ENCODE assay signal across 19 cellular contexts in the genomic region with DNA sequence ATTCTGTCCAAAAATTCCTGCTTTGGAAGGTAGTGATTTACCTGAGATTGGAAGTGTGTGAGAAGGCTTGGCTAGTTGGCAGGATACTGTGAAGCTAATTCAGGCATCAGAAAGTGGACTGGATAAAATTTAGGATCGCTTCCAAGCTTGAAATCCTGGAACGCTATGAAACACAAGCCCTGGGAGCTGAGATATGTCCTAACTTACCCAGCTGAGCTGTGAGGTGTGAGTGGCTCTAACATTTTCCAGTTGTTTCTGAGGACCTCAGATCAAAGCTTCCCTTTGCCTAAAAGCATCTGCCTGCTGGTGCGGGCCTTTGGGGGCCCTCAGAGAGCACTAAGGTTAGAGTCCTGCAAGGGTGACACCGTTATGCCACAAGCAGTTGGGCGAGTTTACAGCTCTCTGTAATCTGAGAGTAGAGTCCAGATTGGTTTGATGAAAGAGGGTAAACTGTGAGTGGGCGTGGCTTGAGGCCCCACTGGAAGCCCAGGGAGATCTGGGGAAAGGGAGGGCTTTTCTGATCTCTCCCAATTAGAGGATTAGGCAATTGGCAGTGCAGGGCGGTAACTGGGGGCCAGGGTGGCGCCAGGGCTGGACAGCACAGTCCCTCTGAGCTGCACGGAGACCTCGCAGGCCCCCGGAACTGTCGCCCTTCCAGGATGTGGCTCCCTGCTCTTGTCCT.
DNase-seq lines count a peak whose midpoint lies in the region; ATAC-seq and TF ChIP-seq lines count a peak whose summit lies in the region.
"Had no signal": no experiment of that assay in that cellular context is flagged by ENCODE, and none has a peak within 500 bp of the region (broad histone marks: within the 10 kb centered on the region; RNA-seq: fewer than 3 reads in every experiment).

No MANE protein-coding gene starts in this region.

- no peaks in the 10 kb centered on the region for H3K4me1 Mint-ChIP-seq in chondrocyte (ENCODE audit: low read depth)
- no peaks in the 10 kb centered on the region for H3K4me1 Mint-ChIP-seq in activated T-helper 1 cell treated with anti-CD3 and anti-CD28 coated beads, Interleukin-12 subunit alpha, Interleukin-12 subunit beta, Interleukin-2, Interleukin-4 antibody, amounts not matched to agents 30 ng/mL and 10 ng/mL and 1 ng/mL, durations not matched to agents 14 hours and 24 hours and 36 hours (ENCODE audit: low read depth)
- H3K4me1 Mint-ChIP-seq: activated CD4-positive, alpha-beta T cell treated with anti-CD3 and anti-CD28 coated beads, Interleukin-2, amount 10 ng/mL, durations not matched to agents 7 days and 5 days had no signal

- intact Hi-C loops in psoas muscle (cut with DNase I) = no loop called here
- intact Hi-C loops in activated T-helper 1 cell treated with anti-CD3 and anti-CD28 coated beads, Interleukin-12 subunit alpha, Interleukin-12 subunit beta, Interleukin-2, Interleukin-4 antibody, amounts not matched to agents 30 ng/mL and 10 ng/mL and 1 ng/mL, durations not matched to agents 14 hours and 24 hours and 36 hours (cut with micrococcal nuclease) = no loop called here

- H3K27me3 Mint-ChIP-seq in chondrocyte (ENCODE audit: low read depth) = peaks cover 10% of the 10 kb centered on the region
- H3K27me3 Mint-ChIP-seq in activated T-helper 1 cell treated with anti-CD3 and anti-CD28 coated beads, Interleukin-12 subunit alpha, Interleukin-12 subunit beta, Interleukin-2, Interleukin-4 antibody, amounts not matched to agents 30 ng/mL and 10 ng/mL and 1 ng/mL, durations not matched to agents 14 hours and 24 hours and 36 hours (ENCODE audit: insufficient read depth) = peaks cover 2% of the 10 kb centered on the region

- H3K9me3 Mint-ChIP-seq in chondrocyte (ENCODE audit: low read depth) = no peaks in the 10 kb centered on the region
- H3K9me3 Mint-ChIP-seq in activated T-helper 1 cell treated with anti-CD3 and anti-CD28 coated beads, Interleukin-12 subunit alpha, Interleukin-12 subunit beta, Interleukin-2, Interleukin-4 antibody, amounts not matched to agents 30 ng/mL and 10 ng/mL and 1 ng/mL, durations not matched to agents 14 hours and 24 hours and 36 hours = no peaks in the 10 kb centered on the region

- peak overlapping the region; percentile 18; the same call in 1 of the 2 replicates for H3K9ac ChIP-seq in ES-I3 (ENCODE audit: low read depth, low read length)
- H3K9ac ChIP-seq: parathyroid adenoma had no signal

- no peaks in the 10 kb centered on the region for H3K36me3 ChIP-seq in ES-I3 (ENCODE audit: insufficient read depth, low read length)
- H3K36me3 ChIP-seq in psoas muscle (ENCODE audit: insufficient read depth in 1 of 2, low read depth in 1 of 2) = no peaks in the 10 kb centered on the region
- H3K36me3 ChIP-seq: BE2C had no signal

- H3K4me3 ChIP-seq in psoas muscle = peak overlapping the region; percentile 61

- H3K9me3 ChIP-seq in ES-I3 (ENCODE audit: control insufficient read depth, insufficient read depth, low read length) (no peaks in the 10 kb centered on the region), psoas muscle (no peaks in the 10 kb centered on the region)
- H3K9me3 ChIP-seq: BE2C had no signal

- WGBS in psoas muscle, 3 donors = 9 to 13% (median 11%) methylated on average over 12 of the region's 12 CpGs

- no peaks in the 10 kb centered on the region for H3K36me3 Mint-ChIP-seq in chondrocyte (ENCODE audit: low read depth)
- no peaks in the 10 kb centered on the region for H3K36me3 Mint-ChIP-seq in activated T-helper 1 cell treated with anti-CD3 and anti-CD28 coated beads, Interleukin-12 subunit alpha, Interleukin-12 subunit beta, Interleukin-2, Interleukin-4 antibody, amounts not matched to agents 30 ng/mL and 10 ng/mL and 1 ng/mL, durations not matched to agents 14 hours and 24 hours and 36 hours (ENCODE audit: low read depth)
- H3K36me3 Mint-ChIP-seq: IgD-negative memory B cell had no signal

- no peaks in the 10 kb centered on the region for H3K4me1 ChIP-seq in ES-I3 (ENCODE audit: insufficient read depth, low read length)
- H3K4me1 ChIP-seq in psoas muscle = no peaks in the 10 kb centered on the region
- H3K4me1 ChIP-seq: BE2C, parathyroid adenoma had no signal

- TF ChIP-seq CTCF in chondrocyte (IDR thresholded peaks at IDR 0.05) (no peak), psoas muscle (IDR thresholded peaks at IDR 0.05) (no peak)

- H3K27ac Mint-ChIP-seq in chondrocyte (ENCODE audit: unreplicated experiment) = no peak overlapping the region
- no peak overlapping the region for H3K27ac Mint-ChIP-seq in activated T-helper 1 cell treated with anti-CD3 and anti-CD28 coated beads, Interleukin-12 subunit alpha, Interleukin-12 subunit beta, Interleukin-2, Interleukin-4 antibody, amounts not matched to agents 30 ng/mL and 10 ng/mL and 1 ng/mL, durations not matched to agents 14 hours and 24 hours and 36 hours
- H3K27ac Mint-ChIP-seq: activated CD4-positive, alpha-beta T cell treated with anti-CD3 and anti-CD28 coated beads, Interleukin-2, amount 10 ng/mL, durations not matched to agents 7 days and 5 days; IgD-negative memory B cell; memory B cell; T-helper 1 cell treated with Interleukin-12 subunit alpha and Interleukin-12 subunit beta and Interleukin-4 antibody, amounts not matched to agents 30 μg/mL and 1 μg/mL, for 36 hours had no signal

- no peak overlapping the region for H3K27ac ChIP-seq in psoas muscle
- H3K27ac ChIP-seq: parathyroid adenoma had no signal

- DNase-seq in chondrocyte (ENCODE audit: low spot score) (no peak), iPS-NIHi7 (ENCODE audit: extremely low spot score) (peak; percentile 65), psoas muscle (peak in 1 of 2 donors; percentile 14)
- no peak for DNase-seq in activated T-helper 1 cell treated with anti-CD3 and anti-CD28 coated beads, Interleukin-12 subunit alpha, Interleukin-12 subunit beta, Interleukin-2, Interleukin-4 antibody, amounts not matched to agents 30 ng/mL and 10 ng/mL and 1 ng/mL, durations not matched to agents 14 hours and 24 hours and 36 hours (ENCODE audit: low spot score)
- DNase-seq: activated CD4-positive, alpha-beta T cell treated with anti-CD3 and anti-CD28 coated beads, Interleukin-2, amount 10 ng/mL, durations not matched to agents 7 days and 5 days; BE2C; DND-41; effector CD8-positive, alpha-beta T cell; NCI-H1105; NCI-H446 treated with DMSO at 0.1 percent for 48 hours; stimulated activated CD4-positive, alpha-beta T cell treated with anti-CD3 and anti-CD28 coated beads, Interleukin-2, amount 100 ng/mL, for 48 hours had no signal

- no peaks in the 10 kb centered on the region for H3K27me3 ChIP-seq in psoas muscle (ENCODE audit: insufficient read depth in 3 of 3, low read length in 2 of 3)
- H3K27me3 ChIP-seq: BE2C had no signal

- peak overlapping the region; percentile 5 for H3K4me3 Mint-ChIP-seq in chondrocyte (ENCODE audit: unreplicated experiment)
- no peak overlapping the region for H3K4me3 Mint-ChIP-seq in activated T-helper 1 cell treated with anti-CD3 and anti-CD28 coated beads, Interleukin-12 subunit alpha, Interleukin-12 subunit beta, Interleukin-2, Interleukin-4 antibody, amounts not matched to agents 30 ng/mL and 10 ng/mL and 1 ng/mL, durations not matched to agents 14 hours and 24 hours and 36 hours
- H3K4me3 Mint-ChIP-seq: activated CD4-positive, alpha-beta T cell treated with anti-CD3 and anti-CD28 coated beads, Interleukin-2, amount 10 ng/mL, durations not matched to agents 7 days and 5 days; IgD-negative memory B cell; memory B cell; T-helper 1 cell treated with Interleukin-12 subunit alpha and Interleukin-12 subunit beta and Interleukin-4 antibody, amounts not matched to agents 30 μg/mL and 1 μg/mL, for 36 hours had no signal

- peak; percentile 54 to 76 (median 64) for ATAC-seq in psoas muscle
- no peak for ATAC-seq in GM18861 (IDR thresholded peaks at IDR 0.05; ENCODE audit: unreplicated experiment)
- ATAC-seq in GM18858 (IDR thresholded peaks at IDR 0.05; ENCODE audit: unreplicated experiment) = no peak
- no peak for ATAC-seq in HG02981 (IDR thresholded peaks at IDR 0.05; ENCODE audit: unreplicated experiment)

Comparison
In these comparisons a context has a peak if more than half of its experiments do, and no peak if none do; other contexts are left out.
1. ATAC-seq: peak in psoas muscle (4 of 4); none in GM18861 (single experiment), GM18858 (single experiment) and HG02981 (single experiment).